ENCODE assay signal across 1 cellular context in the genomic region with DNA sequence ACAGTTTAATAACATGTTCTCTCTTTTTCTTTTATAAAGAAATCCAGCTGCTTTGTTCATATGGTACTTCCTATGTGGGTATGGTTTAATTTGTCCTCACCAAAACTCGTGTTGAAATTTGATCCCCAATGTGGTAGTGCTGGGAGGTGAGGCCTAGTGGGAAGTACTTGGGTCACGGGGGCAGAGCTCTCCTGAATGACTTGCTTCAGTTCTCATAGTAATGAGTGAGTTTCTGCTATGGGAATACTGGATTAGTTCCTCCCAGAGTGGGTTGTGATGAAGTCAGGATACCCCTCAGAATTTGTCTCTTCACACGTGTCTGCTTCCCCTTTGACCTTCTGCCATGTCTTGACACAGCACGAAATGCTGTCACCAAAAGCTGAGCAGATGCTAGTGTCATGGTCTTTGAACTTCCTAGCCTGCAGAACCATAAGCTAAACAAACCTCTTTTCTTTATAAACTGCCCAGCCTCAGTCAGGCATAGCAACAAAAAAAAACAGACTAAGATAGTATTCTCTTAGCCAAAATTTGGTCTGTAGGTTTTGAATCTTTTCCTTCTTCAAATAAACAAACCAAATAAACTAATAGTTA.
TF ChIP-seq lines count a peak whose summit lies in the region.

No MANE protein-coding gene starts in this region.

TF ChIP-seq in SK-N-SH, 30 proteins besides CTCF, POLR2A, EP300 and RAD21:
- no peak for TF ChIP-seq RFX5 (IDR thresholded peaks at IDR 0.05; ENCODE audit: low read length)
- TF ChIP-seq, protein P1, sequence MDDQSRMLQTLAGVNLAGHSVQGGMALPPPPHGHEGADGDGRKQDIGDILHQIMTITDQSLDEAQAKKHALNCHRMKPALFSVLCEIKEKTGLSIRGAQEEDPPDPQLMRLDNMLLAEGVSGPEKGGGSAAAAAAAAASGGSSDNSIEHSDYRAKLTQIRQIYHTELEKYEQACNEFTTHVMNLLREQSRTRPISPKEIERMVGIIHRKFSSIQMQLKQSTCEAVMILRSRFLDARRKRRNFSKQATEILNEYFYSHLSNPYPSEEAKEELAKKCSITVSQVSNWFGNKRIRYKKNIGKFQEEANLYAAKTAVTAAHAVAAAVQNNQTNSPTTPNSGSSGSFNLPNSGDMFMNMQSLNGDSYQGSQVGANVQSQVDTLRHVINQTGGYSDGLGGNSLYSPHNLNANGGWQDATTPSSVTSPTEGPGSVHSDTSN (IDR thresholded peaks at IDR 0.05): no peak
- TF ChIP-seq, protein P2, sequence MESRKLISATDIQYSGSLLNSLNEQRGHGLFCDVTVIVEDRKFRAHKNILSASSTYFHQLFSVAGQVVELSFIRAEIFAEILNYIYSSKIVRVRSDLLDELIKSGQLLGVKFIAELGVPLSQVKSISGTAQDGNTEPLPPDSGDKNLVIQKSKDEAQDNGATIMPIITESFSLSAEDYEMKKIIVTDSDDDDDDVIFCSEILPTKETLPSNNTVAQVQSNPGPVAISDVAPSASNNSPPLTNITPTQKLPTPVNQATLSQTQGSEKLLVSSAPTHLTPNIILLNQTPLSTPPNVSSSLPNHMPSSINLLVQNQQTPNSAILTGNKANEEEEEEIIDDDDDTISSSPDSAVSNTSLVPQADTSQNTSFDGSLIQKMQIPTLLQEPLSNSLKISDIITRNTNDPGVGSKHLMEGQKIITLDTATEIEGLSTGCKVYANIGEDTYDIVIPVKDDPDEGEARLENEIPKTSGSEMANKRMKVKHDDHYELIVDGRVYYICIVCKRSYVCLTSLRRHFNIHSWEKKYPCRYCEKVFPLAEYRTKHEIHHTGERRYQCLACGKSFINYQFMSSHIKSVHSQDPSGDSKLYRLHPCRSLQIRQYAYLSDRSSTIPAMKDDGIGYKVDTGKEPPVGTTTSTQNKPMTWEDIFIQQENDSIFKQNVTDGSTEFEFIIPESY (IDR thresholded peaks at IDR 0.05; ENCODE audit: borderline replicate concordance, low read depth): no peak
- TF ChIP-seq NRF1 (IDR thresholded peaks at IDR 0.05; ENCODE audit: low read depth, low read length): no peak
- no peak for TF ChIP-seq ELF1 (IDR thresholded peaks at IDR 0.05)
- no peak for TF ChIP-seq TEAD4 (IDR thresholded peaks at IDR 0.05; ENCODE audit: borderline replicate concordance, insufficient read depth)
- no peak for TF ChIP-seq FOSL2 (IDR thresholded peaks at IDR 0.05; ENCODE audit: borderline replicate concordance, low read depth)
- no peak for TF ChIP-seq TCF12 (IDR thresholded peaks at IDR 0.05)
- TF ChIP-seq MXI1 (IDR thresholded peaks at IDR 0.05; ENCODE audit: low read depth, low read length): no peak
- no peak for TF ChIP-seq GATA2 (CRISPR knock-in tag; IDR thresholded peaks at IDR 0.05)
- no peak for TF ChIP-seq FOXM1 (IDR thresholded peaks at IDR 0.05; ENCODE audit: low read depth)
- TF ChIP-seq, protein P3, sequence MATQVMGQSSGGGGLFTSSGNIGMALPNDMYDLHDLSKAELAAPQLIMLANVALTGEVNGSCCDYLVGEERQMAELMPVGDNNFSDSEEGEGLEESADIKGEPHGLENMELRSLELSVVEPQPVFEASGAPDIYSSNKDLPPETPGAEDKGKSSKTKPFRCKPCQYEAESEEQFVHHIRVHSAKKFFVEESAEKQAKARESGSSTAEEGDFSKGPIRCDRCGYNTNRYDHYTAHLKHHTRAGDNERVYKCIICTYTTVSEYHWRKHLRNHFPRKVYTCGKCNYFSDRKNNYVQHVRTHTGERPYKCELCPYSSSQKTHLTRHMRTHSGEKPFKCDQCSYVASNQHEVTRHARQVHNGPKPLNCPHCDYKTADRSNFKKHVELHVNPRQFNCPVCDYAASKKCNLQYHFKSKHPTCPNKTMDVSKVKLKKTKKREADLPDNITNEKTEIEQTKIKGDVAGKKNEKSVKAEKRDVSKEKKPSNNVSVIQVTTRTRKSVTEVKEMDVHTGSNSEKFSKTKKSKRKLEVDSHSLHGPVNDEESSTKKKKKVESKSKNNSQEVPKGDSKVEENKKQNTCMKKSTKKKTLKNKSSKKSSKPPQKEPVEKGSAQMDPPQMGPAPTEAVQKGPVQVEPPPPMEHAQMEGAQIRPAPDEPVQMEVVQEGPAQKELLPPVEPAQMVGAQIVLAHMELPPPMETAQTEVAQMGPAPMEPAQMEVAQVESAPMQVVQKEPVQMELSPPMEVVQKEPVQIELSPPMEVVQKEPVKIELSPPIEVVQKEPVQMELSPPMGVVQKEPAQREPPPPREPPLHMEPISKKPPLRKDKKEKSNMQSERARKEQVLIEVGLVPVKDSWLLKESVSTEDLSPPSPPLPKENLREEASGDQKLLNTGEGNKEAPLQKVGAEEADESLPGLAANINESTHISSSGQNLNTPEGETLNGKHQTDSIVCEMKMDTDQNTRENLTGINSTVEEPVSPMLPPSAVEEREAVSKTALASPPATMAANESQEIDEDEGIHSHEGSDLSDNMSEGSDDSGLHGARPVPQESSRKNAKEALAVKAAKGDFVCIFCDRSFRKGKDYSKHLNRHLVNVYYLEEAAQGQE (IDR thresholded peaks at IDR 0.05; ENCODE audit: low read depth, low read length): no peak
- TF ChIP-seq MAX (IDR thresholded peaks at IDR 0.05; ENCODE audit: low read depth): no peak
